19 cellular contexts compared by ENCODE assay signal in genomic region chr13:29884671-29885424, GRCh38. TPM values are rescaled to one million over a fixed set of nuclear protein-coding genes. Genes with fewer than 3 reads are reported as not detected.
DNase-seq lines count a peak whose midpoint lies in the region; ATAC-seq and TF ChIP-seq lines count a peak whose summit lies in the region.
"Had no signal": no experiment of that assay in that cellular context is flagged by ENCODE, and none has a peak within 500 bp of the region (broad histone marks: within the 10 kb centered on the region; RNA-seq: fewer than 3 reads in every experiment).

No MANE protein-coding gene starts in this region.

- intact Hi-C loops in right cardiac atrium (cut with DNase I), result no loop called here

- no peaks in the 10 kb centered on the region for H3K9me3 Mint-ChIP-seq in glutamatergic neuron (ENCODE audit: unreplicated experiment)
- H3K9me3 Mint-ChIP-seq: CD4-positive, alpha-beta T cell; nephron progenitor cell had no signal

- 60% methylated on average over 7 of the region's 7 CpGs for WGBS in right cardiac atrium

- H3K27ac ChIP-seq in caudate nucleus (ENCODE audit: low read depth, low read length) (peak overlapping the region; percentile 77), right cardiac atrium (ENCODE audit: low read length) (no peak overlapping the region)
- H3K27ac ChIP-seq: 22Rv1, gastrocnemius medialis had no signal

- H3K4me3 ChIP-seq in right cardiac atrium (ENCODE audit: low read length), result no peak overlapping the region
- H3K4me3 ChIP-seq: gastrocnemius medialis, HAP-1 had no signal

- no peaks in the 10 kb centered on the region for H3K27me3 ChIP-seq in right cardiac atrium (ENCODE audit: control insufficient read depth, insufficient read depth)
- H3K27me3 ChIP-seq: gastrocnemius medialis had no signal

- no peak for TF ChIP-seq CTCF in glutamatergic neuron (IDR thresholded peaks at IDR 0.05; ENCODE audit: partially characterized antibody, unreplicated experiment)

- H3K27me3 Mint-ChIP-seq in glutamatergic neuron (ENCODE audit: unreplicated experiment), result no peaks in the 10 kb centered on the region

- no peaks in the 10 kb centered on the region for H3K4me1 ChIP-seq in right cardiac atrium (ENCODE audit: control insufficient read depth, insufficient read depth, low read length)
- H3K4me1 ChIP-seq: gastrocnemius medialis had no signal

- no peak overlapping the region for H3K27ac Mint-ChIP-seq in glutamatergic neuron (ENCODE audit: unreplicated experiment)
- H3K27ac Mint-ChIP-seq: CD4-positive, alpha-beta T cell; nephron progenitor cell had no signal

- H3K9me3 ChIP-seq in right cardiac atrium (ENCODE audit: control insufficient read depth, low read length), result no peaks in the 10 kb centered on the region
- H3K9me3 ChIP-seq: gastrocnemius medialis, HAP-1 had no signal

- DNase-seq in NCI-H748 (lab: John Stamatoyannopoulos, UW; ENCODE audit: unreplicated experiment) (peak; percentile 43), NCI-H748 treated with DMSO at 0.1 percent for 48 hours (lab: John Stamatoyannopoulos, UW) (no peak), caudate nucleus (lab: John Stamatoyannopoulos, UW) (peak in 27 of 61 donors; percentile 9 to 69 (median 27)), inferior parietal cortex (ENCODE audit: extremely low spot score) (peak; percentile 64), superior temporal gyrus (ENCODE audit: extremely low spot score) (peak; percentile 87), COLO668 (lab: John Stamatoyannopoulos, UW; ENCODE audit: unreplicated experiment) (no peak), glutamatergic neuron (no peak), right cardiac atrium (no peak)
- DNase-seq: activated CD4-positive, alpha-beta T cell treated with anti-CD3 and anti-CD28 coated beads for 1 hour; CD4-positive, alpha-beta T cell; gastrocnemius medialis; GDM1; left colon; MM.1S; nephron progenitor cell; small intestine; SW 1271 had no signal

- no peaks in the 10 kb centered on the region for H3K36me3 Mint-ChIP-seq in glutamatergic neuron (ENCODE audit: unreplicated experiment)

- H3K4me3 Mint-ChIP-seq in glutamatergic neuron (ENCODE audit: unreplicated experiment), result no peak overlapping the region
- H3K4me3 Mint-ChIP-seq: CD4-positive, alpha-beta T cell; nephron progenitor cell had no signal

- peaks cover 10% of the 10 kb centered on the region for H3K4me1 Mint-ChIP-seq in glutamatergic neuron (ENCODE audit: low read depth, unreplicated experiment)

- ATAC-seq in right cardiac atrium, result no peak
- ATAC-seq: gastrocnemius medialis, left colon had no signal

RNA-seq across cellular contexts. Expression of gene UBL3, which starts 34.4 kb away (rescaled TPM):
- total RNA-seq in glutamatergic neuron (ENCODE audit: unreplicated experiment), result 21.3 TPM
- 10 to 100 TPM; 23.5 to 25.8 (median 24.9) TPM for total RNA-seq in right cardiac atrium
- polyA plus RNA-seq in right cardiac atrium, result 15.8 TPM

Comparison
In these comparisons a context has a peak if more than half of its experiments do, and no peak if none do; other contexts are left out.
1. DNase-seq: peak in NCI-H748 (single experiment), inferior parietal cortex (single experiment) and superior temporal gyrus (single experiment); none in NCI-H748 treated with DMSO at 0.1 percent for 48 hours (single experiment), COLO668 (single experiment), glutamatergic neuron (single experiment) and right cardiac atrium (0 of 3).